In the genomic region with DNA sequence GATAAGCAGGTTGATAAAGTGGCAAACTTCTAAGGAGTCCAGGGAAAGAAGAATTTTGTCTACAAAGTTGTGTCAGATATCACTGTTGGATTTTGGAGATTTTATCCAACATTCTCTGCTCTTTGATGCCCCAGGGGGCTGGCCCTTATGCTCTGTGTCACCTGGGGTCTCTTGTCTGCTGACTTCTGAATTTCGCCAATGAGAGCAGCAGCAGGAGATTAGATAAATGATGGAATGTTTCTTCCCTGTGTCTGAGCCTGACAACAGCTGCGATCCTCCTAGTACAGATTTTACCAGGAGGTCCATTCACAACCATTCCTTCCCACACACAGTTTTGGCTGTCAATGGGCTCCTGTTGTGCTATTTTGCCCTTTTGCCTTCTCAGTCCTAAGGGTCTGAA, we compare ENCODE assay signal across 22 cellular contexts. TPM values are rescaled to one million over a fixed set of nuclear protein-coding genes. Genes with fewer than 3 reads are reported as not detected.
DNase-seq lines count a peak whose midpoint lies in the region; ATAC-seq and TF ChIP-seq lines count a peak whose summit lies in the region.
"Had no signal": no experiment of that assay in that cellular context is flagged by ENCODE, and none has a peak within 500 bp of the region (broad histone marks: within the 10 kb centered on the region; RNA-seq: fewer than 3 reads in every experiment).

No MANE protein-coding gene starts in this region.

- ATAC-seq in activated CD8-positive, alpha-beta T cell treated with anti-CD3 and anti-CD28 coated beads, Interleukin-2, amount 10 ng/mL, durations not matched to agents 7 days and 5 days: no peak
- ATAC-seq in activated CD8-positive, alpha-beta T cell treated with anti-CD3 and anti-CD28 coated beads for 36 hours: no peak
- peak; percentile 28; the same call in 1 of the 2 replicates for ATAC-seq in IMR-90 (ENCODE audit: low read depth)
- ATAC-seq: GM12878, HCT116, PC-3 had no signal

- H3K27ac ChIP-seq in IMR-90 (ENCODE audit: insufficient read depth, low read length): no peak overlapping the region
- peak overlapping the region; percentile 57 for H3K27ac ChIP-seq in mesendoderm (ENCODE audit: low read depth, low read length)
- no peak overlapping the region for H3K27ac ChIP-seq in smooth muscle cell (ENCODE audit: low read depth)

- H3K27me3 ChIP-seq in IMR-90 (ENCODE audit: control insufficient read depth, insufficient read depth, low read length) (no peaks in the 10 kb centered on the region), mesendoderm (ENCODE audit: insufficient read depth, low read length, poor library complexity) (no peaks in the 10 kb centered on the region), smooth muscle cell (ENCODE audit: low read depth) (no peaks in the 10 kb centered on the region)
- H3K27me3 ChIP-seq: BE2C had no signal

- H3F3A ChIP-seq in smooth muscle cell (ENCODE audit: low read depth): no peaks in the 10 kb centered on the region

- H3K4me1 Mint-ChIP-seq in activated CD8-positive, alpha-beta T cell treated with anti-CD3 and anti-CD28 coated beads, Interleukin-2, amount 10 ng/mL, durations not matched to agents 7 days and 5 days (ENCODE audit: low read depth): peaks cover 35% of the 10 kb centered on the region
- peaks cover 25% of the 10 kb centered on the region for H3K4me1 Mint-ChIP-seq in activated CD8-positive, alpha-beta T cell treated with anti-CD3 and anti-CD28 coated beads for 36 hours (ENCODE audit: low read depth)
- H3K4me1 Mint-ChIP-seq in nephron progenitor cell: peaks cover 72% of the 10 kb centered on the region

- H2BK5ac ChIP-seq in IMR-90 (ENCODE audit: low read depth, low read length, poor library complexity, severe bottlenecking) (no peak overlapping the region), mesendoderm (ENCODE audit: low read length) (no peak overlapping the region)

- H3K9me3 ChIP-seq in IMR-90 (ENCODE audit: control insufficient read depth, insufficient read depth, low read length): no peaks in the 10 kb centered on the region
- H3K9me3 ChIP-seq in smooth muscle cell (replicated peaks; ENCODE audit: low read depth): no peaks in the 10 kb centered on the region
- H3K9me3 ChIP-seq: BE2C had no signal

- CTCF ChIA-PET in activated CD8-positive, alpha-beta T cell treated with anti-CD3 and anti-CD28 coated beads, Interleukin-2, amount 10 ng/mL, durations not matched to agents 7 days and 5 days (lab: Charles Lee): interaction anchor here (2.1 kb wide), 1 partner anchor 10 kb away, joined by 6 read pairs; no protein-coding TSS in a partner anchor
- CTCF ChIA-PET in activated CD8-positive, alpha-beta T cell treated with anti-CD3 and anti-CD28 coated beads for 36 hours (lab: Charles Lee): no interaction called here
- CTCF ChIA-PET in IMR-90 (lab: Yijun Ruan, JAX): no interaction called here

- H3K36me3 Mint-ChIP-seq in activated CD8-positive, alpha-beta T cell treated with anti-CD3 and anti-CD28 coated beads, Interleukin-2, amount 10 ng/mL, durations not matched to agents 7 days and 5 days (ENCODE audit: low read depth): no peaks in the 10 kb centered on the region
- no peaks in the 10 kb centered on the region for H3K36me3 Mint-ChIP-seq in activated CD8-positive, alpha-beta T cell treated with anti-CD3 and anti-CD28 coated beads for 36 hours (ENCODE audit: low read depth)
- H3K36me3 Mint-ChIP-seq in nephron progenitor cell (ENCODE audit: low read depth): no peaks in the 10 kb centered on the region

- peak overlapping the region; percentile 85 for H3K27ac Mint-ChIP-seq in activated CD8-positive, alpha-beta T cell treated with anti-CD3 and anti-CD28 coated beads, Interleukin-2, amount 10 ng/mL, durations not matched to agents 7 days and 5 days
- no peak overlapping the region for H3K27ac Mint-ChIP-seq in activated CD8-positive, alpha-beta T cell treated with anti-CD3 and anti-CD28 coated beads for 36 hours
- no peak overlapping the region for H3K27ac Mint-ChIP-seq in nephron progenitor cell
- H3K27ac Mint-ChIP-seq: CD4-positive, alpha-beta T cell had no signal

- no peaks in the 10 kb centered on the region for H3K9me3 Mint-ChIP-seq in activated CD8-positive, alpha-beta T cell treated with anti-CD3 and anti-CD28 coated beads, Interleukin-2, amount 10 ng/mL, durations not matched to agents 7 days and 5 days (ENCODE audit: insufficient read depth)
- no peaks in the 10 kb centered on the region for H3K9me3 Mint-ChIP-seq in activated CD8-positive, alpha-beta T cell treated with anti-CD3 and anti-CD28 coated beads for 36 hours
- H3K9me3 Mint-ChIP-seq in nephron progenitor cell: no peaks in the 10 kb centered on the region
- H3K9me3 Mint-ChIP-seq: CD4-positive, alpha-beta T cell had no signal

- H2BK120ac ChIP-seq in IMR-90 (ENCODE audit: low read depth, low read length): peak overlapping the region; percentile 2; the same call in 1 of the 2 replicates
- no peak overlapping the region for H2BK120ac ChIP-seq in mesendoderm (ENCODE audit: low read depth, low read length)

- no peak for TF ChIP-seq POLR2A in IMR-90 (IDR thresholded peaks at IDR 0.05; ENCODE audit: low read depth, low read length)

- peak overlapping the region; percentile 51; the same call in 1 of the 2 replicates for H2BK20ac ChIP-seq in IMR-90 (ENCODE audit: low read depth, low read length)

- no peak overlapping the region for H4K91ac ChIP-seq in IMR-90 (ENCODE audit: insufficient read depth, low read depth, low read length)

- intact Hi-C loops in activated CD8-positive, alpha-beta T cell treated with anti-CD3 and anti-CD28 coated beads for 36 hours (cut with micrococcal nuclease): no loop called here
- intact Hi-C loops in IMR-90 (cut with micrococcal nuclease): no loop called here

- peaks cover 9% of the 10 kb centered on the region for H3K4me1 ChIP-seq in IMR-90 (ENCODE audit: control insufficient read depth, insufficient read depth, low read length)
- H3K4me1 ChIP-seq in mesendoderm (ENCODE audit: control insufficient read depth, low read depth, low read length): peaks cover 5% of the 10 kb centered on the region
- H3K4me1 ChIP-seq in smooth muscle cell (ENCODE audit: low read depth): peaks cover 12% of the 10 kb centered on the region

- no TSS peak for BruUV-seq in IMR-90 (replicated peaks; lab: Mats Ljungman, UMichigan)

- H2BK15ac ChIP-seq in IMR-90 (ENCODE audit: low read depth, low read length) (peak overlapping the region; percentile 2; the same call in 1 of the 3 replicates), mesendoderm (replicated peaks; ENCODE audit: low read depth) (no peak overlapping the region)

- H3K9ac ChIP-seq in IMR-90 (ENCODE audit: low read depth, low read length): no peak overlapping the region
- H3K9ac ChIP-seq in mesendoderm (ENCODE audit: low read length): no peak overlapping the region
- H3K9ac ChIP-seq in smooth muscle cell (ENCODE audit: low read depth): no peak overlapping the region

- no peaks in the 10 kb centered on the region for H3K79me2 ChIP-seq in mesendoderm (ENCODE audit: control insufficient read depth, insufficient read depth, low read length)
- H3K79me2 ChIP-seq in smooth muscle cell (ENCODE audit: low read depth): no peaks in the 10 kb centered on the region

- no peak overlapping the region for H3K4me2 ChIP-seq in IMR-90 (ENCODE audit: low read depth, low read length)
- H3K4me2 ChIP-seq in mesendoderm (ENCODE audit: low read length): no peak overlapping the region
- H3K4me2 ChIP-seq in smooth muscle cell: peak overlapping the region; percentile 51

- DNase-seq in activated CD8-positive, alpha-beta T cell treated with anti-CD3 and anti-CD28 coated beads, Interleukin-2, amount 10 ng/mL, durations not matched to agents 7 days and 5 days: no peak
- DNase-seq in activated CD8-positive, alpha-beta T cell treated with anti-CD3 and anti-CD28 coated beads for 36 hours: no peak
- DNase-seq in IMR-90: no peak
- peak; percentile 85 for DNase-seq in mesendoderm
- DNase-seq in smooth muscle cell (lab: John Stamatoyannopoulos, UW; ENCODE audit: unreplicated experiment): no peak
- DNase-seq in nucleus accumbens (lab: John Stamatoyannopoulos, UW): no peak
- DNase-seq in nephron progenitor cell: no peak
- no peak for DNase-seq in NCI-H748 treated with DMSO at 0.1 percent for 48 hours (lab: John Stamatoyannopoulos, UW)
- DNase-seq: BE2C; CD4-positive, alpha-beta T cell; GOT3; NCI-H1417 treated with DMSO at 0.1 percent for 48 hours; NCI-H1930; NCI-H345; NCI-H524 treated with DMSO at 0.1 percent for 48 hours; RPMI8226; SHP77 treated with DMSO at 0.1 percent for 48 hours had no signal

- H3K23ac ChIP-seq in IMR-90 (ENCODE audit: low read depth, low read length) (0 out of 2 replicates have a peak overlapping the region, but pooled peaks have one; percentile 5), mesendoderm (ENCODE audit: low read length) (no peak overlapping the region)

- POLR2A ChIA-PET in activated CD8-positive, alpha-beta T cell treated with anti-CD3 and anti-CD28 coated beads, Interleukin-2, amount 10 ng/mL, durations not matched to agents 7 days and 5 days (lab: Charles Lee): no interaction called here
- POLR2A ChIA-PET in activated CD8-positive, alpha-beta T cell treated with anti-CD3 and anti-CD28 coated beads for 36 hours (lab: Charles Lee): interaction anchor here (0.6 to 1.3 kb wide), 2 partner anchors 15 to 746 kb away, joined by 3 to 4 read pairs; no protein-coding TSS in a partner anchor
- POLR2A ChIA-PET in IMR-90 (lab: Charles Lee; ENCODE audit: unreplicated experiment): no interaction called here

- no peak for TF ChIP-seq RAD21 in IMR-90 (IDR thresholded peaks at IDR 0.05; ENCODE audit: low read length)

- H3K4me3 Mint-ChIP-seq in activated CD8-positive, alpha-beta T cell treated with anti-CD3 and anti-CD28 coated beads, Interleukin-2, amount 10 ng/mL, durations not matched to agents 7 days and 5 days: no peak overlapping the region
- no peak overlapping the region for H3K4me3 Mint-ChIP-seq in activated CD8-positive, alpha-beta T cell treated with anti-CD3 and anti-CD28 coated beads for 36 hours
- H3K4me3 Mint-ChIP-seq in nephron progenitor cell: no peak overlapping the region
- H3K4me3 Mint-ChIP-seq: CD4-positive, alpha-beta T cell had no signal

- H2AK9ac ChIP-seq in IMR-90 (replicated peaks; ENCODE audit: low read depth, low read length, poor library complexity): no peak overlapping the region

- H2AFZ ChIP-seq in IMR-90 (replicated peaks; ENCODE audit: low read length, poor library complexity) (no peak overlapping the region), smooth muscle cell (ENCODE audit: low read depth) (no peak overlapping the region)

- H2AK5ac ChIP-seq in IMR-90 (ENCODE audit: low read depth, low read length) (no peak overlapping the region), mesendoderm (ENCODE audit: low read length) (no peak overlapping the region)

- H3K18ac ChIP-seq in IMR-90 (ENCODE audit: low read depth, low read length) (no peak overlapping the region; the same call in 1 of the 2 replicates), mesendoderm (ENCODE audit: low read length) (no peak overlapping the region)

- H4K5ac ChIP-seq in IMR-90 (ENCODE audit: low read depth, low read length) (no peak overlapping the region), mesendoderm (ENCODE audit: low read length) (no peak overlapping the region)

- dilution Hi-C loops in IMR-90 (cut with HindIII; ENCODE audit: low sequenced_read_pairs, unreplicated experiment): no loop called here

- H4K20me1 ChIP-seq in IMR-90 (ENCODE audit: insufficient read depth, low read length) (no peaks in the 10 kb centered on the region), smooth muscle cell (ENCODE audit: low read depth) (no peaks in the 10 kb centered on the region)

- no peak for TF ChIP-seq CTCF in activated CD8-positive, alpha-beta T cell treated with anti-CD3 and anti-CD28 coated beads for 36 hours (IDR thresholded peaks at IDR 0.05)
- no peak for TF ChIP-seq CTCF in IMR-90 (conservative IDR thresholded peaks at IDR 0.05; ENCODE audit: low read depth, low read length)
- no peak for TF ChIP-seq CTCF in smooth muscle cell (IDR thresholded peaks at IDR 0.05; ENCODE audit: borderline replicate concordance, insufficient read depth, poor library complexity, severe bottlenecking)
- no peak for TF ChIP-seq CTCF in nephron progenitor cell (IDR thresholded peaks at IDR 0.05)

- 0 out of 2 replicates have a peak overlapping the region, but pooled peaks have one; percentile 41 for H3K14ac ChIP-seq in IMR-90 (replicated peaks; ENCODE audit: low read depth, low read length)

- H3K4ac ChIP-seq in IMR-90 (ENCODE audit: low read depth, low read length) (peak overlapping the region; percentile 32), mesendoderm (ENCODE audit: low read depth, low read length) (no peak overlapping the region)

- H3K27me3 Mint-ChIP-seq in activated CD8-positive, alpha-beta T cell treated with anti-CD3 and anti-CD28 coated beads, Interleukin-2, amount 10 ng/mL, durations not matched to agents 7 days and 5 days (ENCODE audit: low read depth): peaks cover 8% of the 10 kb centered on the region
- peaks cover 4% of the 10 kb centered on the region for H3K27me3 Mint-ChIP-seq in activated CD8-positive, alpha-beta T cell treated with anti-CD3 and anti-CD28 coated beads for 36 hours
- peaks cover 16% of the 10 kb centered on the region for H3K27me3 Mint-ChIP-seq in nephron progenitor cell (ENCODE audit: low read depth, poor library complexity)
- H3K27me3 Mint-ChIP-seq: CD4-positive, alpha-beta T cell had no signal

- in situ Hi-C loops in IMR-90 (cut with MboI; ENCODE audit: low sequenced_read_pairs): no loop called here

- peak overlapping the region in 1 of 2 experiments; percentile 6; a peak in 1 of 4 replicates for H4K8ac ChIP-seq in IMR-90 (ENCODE audit: low read depth in 2 of 2, low read length in 2 of 2)
- H4K8ac ChIP-seq in mesendoderm (ENCODE audit: low read depth, low read length): no peak overlapping the region

- WGBS in IMR-90 (ENCODE audit: extremely low coverage in 2 of 2, insufficient read length in 1 of 2), 2 experiments: no CpG with 5 or more reads among the region's 2 CpGs
- WGBS in mesendoderm (ENCODE audit: extremely low coverage, insufficient coverage, low lambda C conversion rate): no CpG with 5 or more reads among the region's 2 CpGs
- WGBS in smooth muscle cell (ENCODE audit: low lambda C conversion rate): 70% methylated on average over 2 of the region's 2 CpGs

- H3K4me3 ChIP-seq in IMR-90 (ENCODE audit: insufficient read depth, low read depth, low read length) (no peak overlapping the region), mesendoderm (ENCODE audit: low read length) (no peak overlapping the region), smooth muscle cell (no peak overlapping the region)
- H3K4me3 ChIP-seq: GM12878 had no signal

- H3K56ac ChIP-seq in IMR-90 (ENCODE audit: extremely low read depth, insufficient read depth, low read length) (no peak overlapping the region), mesendoderm (ENCODE audit: low read length) (no peak overlapping the region)

- no peaks in the 10 kb centered on the region for H3K79me1 ChIP-seq in IMR-90 (ENCODE audit: low read depth in 1 of 2, low read length in 2 of 2)
- no peaks in the 10 kb centered on the region for H3K79me1 ChIP-seq in mesendoderm (ENCODE audit: low read length)

- H3K36me3 ChIP-seq in IMR-90 (ENCODE audit: control insufficient read depth, insufficient read depth, low read length) (no peaks in the 10 kb centered on the region), mesendoderm (ENCODE audit: control insufficient read depth, insufficient read depth, low read length) (no peaks in the 10 kb centered on the region), smooth muscle cell (ENCODE audit: low read depth) (no peaks in the 10 kb centered on the region)
- H3K36me3 ChIP-seq: BE2C had no signal

- peaks cover 11% of the 10 kb centered on the region for H3K9me1 ChIP-seq in IMR-90 (ENCODE audit: insufficient read depth, low read length)

RNA-seq across cellular contexts. Expression of a gene that starts 3.2 kb away (rescaled TPM):
- total RNA-seq in activated CD8-positive, alpha-beta T cell treated with anti-CD3 and anti-CD28 coated beads, Interleukin-2, amount 10 ng/mL, durations not matched to agents 7 days and 5 days: not detected
- total RNA-seq in activated CD8-positive, alpha-beta T cell treated with anti-CD3 and anti-CD28 coated beads for 36 hours: not detected
- not detected in 2 replicates for total RNA-seq in IMR-90 (2012; rRNA removed)
- not detected in 2 replicates for polyA plus RNA-seq in IMR-90 (2012; rRNA removed)
- polyA plus RNA-seq in IMR-90 (2012; cell fraction: cytosol; rRNA removed): not detected in 2 replicates
- not detected in 2 replicates for polyA plus RNA-seq in IMR-90 (2012; cell fraction: nucleus; rRNA removed; ENCODE audit: low replicate concordance)
- not detected for polyA plus RNA-seq in mesendoderm (2013, experiment 1 of 2)
- polyA plus RNA-seq in mesendoderm (2013, experiment 2 of 2): not detected
- total RNA-seq in smooth muscle cell: not detected in 2 replicates
- not detected in 2 replicates for polyA plus RNA-seq in smooth muscle cell
- total RNA-seq: A172; CD4-positive, alpha-beta T cell; GM12878; MCF 10A; PC-3 had no signal
- polyA plus RNA-seq: GM12878 had no signal
